Comparison of ENCODE assay signal across 11 cellular contexts in genomic region chrX:41449138-41449537, GRCh38. TPM values are rescaled to one million over a fixed set of nuclear protein-coding genes. Genes with fewer than 3 reads are reported as not detected.
DNase-seq lines count a peak whose midpoint lies in the region; ATAC-seq and TF ChIP-seq lines count a peak whose summit lies in the region.
"Had no signal": no experiment of that assay in that cellular context is flagged by ENCODE, and none has a peak within 500 bp of the region (broad histone marks: within the 10 kb centered on the region; RNA-seq: fewer than 3 reads in every experiment).

No MANE protein-coding gene starts in this region.

- H3K4me3 Mint-ChIP-seq in IgD-negative memory B cell: peak overlapping the region in 3 of 4 donors; percentile 5 to 58 (median 50)
- H3K4me3 Mint-ChIP-seq in activated naive CD8-positive, alpha-beta T cell treated with anti-CD3 and anti-CD28 coated beads for 36 hours: peak overlapping the region; percentile 48

- no peak overlapping the region for H3K27ac Mint-ChIP-seq in IgD-negative memory B cell
- H3K27ac Mint-ChIP-seq in activated naive CD8-positive, alpha-beta T cell treated with anti-CD3 and anti-CD28 coated beads for 36 hours: peak overlapping the region; percentile 42

- ATAC-seq in HG02678 (IDR thresholded peaks at IDR 0.05; ENCODE audit: unreplicated experiment): no peak

- H3K4me3 ChIP-seq in A673 (ENCODE audit: low read depth, low read length, poor library complexity, severe bottlenecking): peak overlapping the region; percentile 7
- H3K4me3 ChIP-seq in mesodermal cell (ENCODE audit: extremely low read depth, insufficient read depth, low read length, poor library complexity, severe bottlenecking): no peak overlapping the region

- H3K27me3 Mint-ChIP-seq in IgD-negative memory B cell: peaks cover 13% of the 10 kb centered on the region
- H3K27me3 Mint-ChIP-seq in activated naive CD8-positive, alpha-beta T cell treated with anti-CD3 and anti-CD28 coated beads for 36 hours: peaks cover 4% of the 10 kb centered on the region

- CTCF ChIA-PET in A673 (lab: Charles Lee): no interaction called here

- peaks cover 0 to 1% (median 0%) of the 10 kb centered on the region in 3 donors for H3K9me3 Mint-ChIP-seq in IgD-negative memory B cell
- H3K9me3 Mint-ChIP-seq in activated naive CD8-positive, alpha-beta T cell treated with anti-CD3 and anti-CD28 coated beads for 36 hours: no peaks in the 10 kb centered on the region

- peaks cover 4% of the 10 kb centered on the region for H3K4me1 ChIP-seq in A673 (ENCODE audit: insufficient read depth, low read length, poor library complexity, severe bottlenecking)
- H3K4me1 ChIP-seq in mesodermal cell (ENCODE audit: control insufficient read depth, insufficient read depth, low read length, poor library complexity, severe bottlenecking): peaks cover 2% of the 10 kb centered on the region

- POLR2A ChIA-PET in A673 (lab: Charles Lee; ENCODE audit: low non-redundant PET): no interaction called here

- no peaks in the 10 kb centered on the region for H3K27me3 ChIP-seq in A673 (replicated peaks; ENCODE audit: insufficient read depth, low read depth, low read length, poor library complexity)

- no TSS peak for BruUV-seq in A673 (replicated peaks; lab: Mats Ljungman, UMichigan)

- no peak for TF ChIP-seq CTCF in A673 (conservative IDR thresholded peaks at IDR 0.05; ENCODE audit: low read depth, low read length)
- no peak for TF ChIP-seq CTCF in GM20000 (IDR thresholded peaks at IDR 0.05; ENCODE audit: extremely low read depth, missing control alignments)

- WGBS in mesodermal cell (ENCODE audit: insufficient coverage in 2 of 2), 2 experiments: no CpG with 5 or more reads among the region's 6 CpGs

- H3K27ac ChIP-seq in A673 (ENCODE audit: low read depth, low read length, poor library complexity, severe bottlenecking) (no peak overlapping the region), mesodermal cell (ENCODE audit: low read depth, low read length, severe bottlenecking) (peak overlapping the region; percentile 29)

- no peaks in the 10 kb centered on the region for H3K36me3 Mint-ChIP-seq in IgD-negative memory B cell
- H3K36me3 Mint-ChIP-seq in activated naive CD8-positive, alpha-beta T cell treated with anti-CD3 and anti-CD28 coated beads for 36 hours: no peaks in the 10 kb centered on the region

- no peaks in the 10 kb centered on the region for H3K9me3 ChIP-seq in A673 (ENCODE audit: low read depth, low read length, poor library complexity, severe bottlenecking)
- no peaks in the 10 kb centered on the region for H3K9me3 ChIP-seq in mesodermal cell (ENCODE audit: control insufficient read depth, low read length)

- H3K4me1 Mint-ChIP-seq in IgD-negative memory B cell: peaks cover 15 to 20% (median 16%) of the 10 kb centered on the region in 3 donors
- H3K4me1 Mint-ChIP-seq in activated naive CD8-positive, alpha-beta T cell treated with anti-CD3 and anti-CD28 coated beads for 36 hours: peaks cover 20% of the 10 kb centered on the region

- DNase-seq in A673 (ENCODE audit: low spot score) (no peak), NCI-H226 (no peak), GM20000 (ENCODE audit: low spot score) (no peak), NCI-H526 (lab: John Stamatoyannopoulos, UW) (no peak)
- DNase-seq in activated naive CD8-positive, alpha-beta T cell treated with anti-CD3 and anti-CD28 coated beads for 36 hours: no peak

- intact Hi-C loops in A673 (cut with micrococcal nuclease; ENCODE audit: unreplicated experiment): no loop called here

- H3K36me3 ChIP-seq in A673 (ENCODE audit: insufficient read depth, low read length, poor library complexity, severe bottlenecking) (no peaks in the 10 kb centered on the region), mesodermal cell (ENCODE audit: control insufficient read depth, insufficient read depth, low read length) (no peaks in the 10 kb centered on the region)

RNA-seq across cellular contexts. Expression of gene NYX, which starts 2.0 kb away (rescaled TPM):
- total RNA-seq in A673 (2021): not detected in 2 replicates
- polyA plus RNA-seq in IgD-negative memory B cell: not detected
- total RNA-seq in activated naive CD8-positive, alpha-beta T cell treated with anti-CD3 and anti-CD28 coated beads for 36 hours: not detected
- not detected for polyA plus RNA-seq in mesodermal cell (2013, experiment 1 of 2)
- polyA plus RNA-seq in mesodermal cell (2013, experiment 2 of 2): not detected
- total RNA-seq: chondrocyte, glomerular endothelial cell, mesenteric fat pad had no signal
